ENCODE assay signal across 29 cellular contexts in the genomic region with DNA sequence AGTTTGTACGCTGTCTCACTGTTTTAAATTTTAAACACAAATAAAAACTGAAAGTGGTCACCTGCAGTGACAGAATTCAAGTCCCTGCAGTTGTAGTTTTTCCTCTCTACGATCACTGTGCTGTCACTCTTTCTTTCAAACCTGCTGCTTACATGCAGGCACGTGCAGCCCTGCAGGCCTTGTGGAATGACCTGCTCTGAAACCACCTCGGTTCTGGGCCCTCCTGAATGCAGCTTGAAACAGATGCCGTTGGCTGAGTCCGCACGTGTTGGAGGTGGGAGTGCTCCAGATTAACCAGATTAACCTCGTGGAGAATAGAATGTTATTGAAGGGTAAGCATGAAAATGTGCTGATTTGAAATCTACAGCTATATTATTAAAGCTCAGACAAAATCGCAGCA.
"Had no signal": no experiment of that assay in that cellular context is flagged by ENCODE, and none has a peak within 500 bp of the region (broad histone marks: within the 10 kb centered on the region; RNA-seq: fewer than 3 reads in every experiment).

No MANE protein-coding gene starts in this region.

- H3K27ac Mint-ChIP-seq: activated CD4-positive, alpha-beta memory T cell treated with anti-CD3 and anti-CD28 coated beads, Interleukin-2, amount 10 ng/mL, durations not matched to agents 7 days and 5 days; activated CD4-positive, alpha-beta T cell treated with anti-CD3 and anti-CD28 coated beads, Interleukin-2, amount 10 ng/mL, durations not matched to agents 7 days and 5 days; activated T-cell treated with anti-CD3 and anti-CD28 coated beads, Interleukin-2, amount 50 U/mL, for 24 hours; activated T-cell treated with anti-CD3 and anti-CD28 coated beads, Interleukin-2, amount 50 U/mL, for 72 hours; effector memory CD8-positive, alpha-beta T cell; T-helper 17 cell; T-helper 2 cell treated with Interferon-gamma antibody and Interleukin-4, amounts not matched to agents 5 μg/mL and 100 μg/mL, for 36 hours had no signal

- H3K4me3 Mint-ChIP-seq: activated CD4-positive, alpha-beta memory T cell treated with anti-CD3 and anti-CD28 coated beads, Interleukin-2, amount 10 ng/mL, durations not matched to agents 7 days and 5 days; activated CD4-positive, alpha-beta T cell treated with anti-CD3 and anti-CD28 coated beads, Interleukin-2, amount 10 ng/mL, durations not matched to agents 7 days and 5 days; activated naive CD4-positive, alpha-beta T cell treated with anti-CD3 and anti-CD28 coated beads, Interleukin-2, amount 50 U/mL, for 24 hours; activated T-cell treated with anti-CD3 and anti-CD28 coated beads, Interleukin-2, amount 50 U/mL, for 24 hours; effector memory CD8-positive, alpha-beta T cell; T-helper 17 cell; T-helper 2 cell treated with Interferon-gamma antibody and Interleukin-4, amounts not matched to agents 5 μg/mL and 100 μg/mL, for 36 hours had no signal

- H3K36me3 ChIP-seq: esophagus muscularis mucosa, gastrocnemius medialis, heart right ventricle had no signal

- H3K9me3 Mint-ChIP-seq: activated CD4-positive, alpha-beta memory T cell treated with anti-CD3 and anti-CD28 coated beads, Interleukin-2, amount 10 ng/mL, durations not matched to agents 7 days and 5 days; activated CD4-positive, alpha-beta T cell treated with anti-CD3 and anti-CD28 coated beads, Interleukin-2, amount 10 ng/mL, durations not matched to agents 7 days and 5 days; activated naive CD4-positive, alpha-beta T cell treated with anti-CD3 and anti-CD28 coated beads, Interleukin-2, amount 50 U/mL, for 24 hours; activated T-cell treated with anti-CD3 and anti-CD28 coated beads, Interleukin-2, amount 50 U/mL, for 24 hours; activated T-cell treated with anti-CD3 and anti-CD28 coated beads, Interleukin-2, amount 50 U/mL, for 72 hours; effector memory CD8-positive, alpha-beta T cell; T-helper 2 cell treated with Interferon-gamma antibody and Interleukin-4, amounts not matched to agents 5 μg/mL and 100 μg/mL, for 36 hours had no signal

- DNase-seq: activated CD4-positive, alpha-beta memory T cell treated with anti-CD3 and anti-CD28 coated beads, Interleukin-2, amount 10 ng/mL, durations not matched to agents 7 days and 5 days; activated CD4-positive, alpha-beta T cell treated with anti-CD3 and anti-CD28 coated beads for 1 hour; activated CD4-positive, alpha-beta T cell treated with anti-CD3 and anti-CD28 coated beads for 4 hours; activated CD4-positive, alpha-beta T cell treated with anti-CD3 and anti-CD28 coated beads, Interleukin-2, amount 10 ng/mL, durations not matched to agents 7 days and 5 days; activated CD4-positive, alpha-beta T cell treated with anti-CD3 and anti-CD28 coated beads, Interleukin-2, amount 50 U/mL, for 4 hours; activated CD8-positive, alpha-beta memory T cell treated with anti-CD3 and anti-CD28 coated beads, Interleukin-2, amount 50 U/mL, for 48 hours; activated gamma-delta T cell; activated naive CD4-positive, alpha-beta T cell; activated T-cell treated with anti-CD3 and anti-CD28 coated beads for 4 hours; activated T-cell treated with anti-CD3 and anti-CD28 coated beads, Interleukin-2, amount 50 U/mL, for 24 hours; activated T-cell treated with anti-CD3 and anti-CD28 coated beads, Interleukin-2, amount 50 U/mL, for 72 hours; amniotic stem cell; anterior cingulate cortex; caudate nucleus; cortex of kidney; dermis blood vessel endothelial cell; effector CD4-positive, alpha-beta T cell; effector memory CD8-positive, alpha-beta T cell; erythroblast; foreskin keratinocyte; gastrocnemius medialis; heart right ventricle; T-helper 1 cell; T-helper 17 cell; T1000 had no signal

- ATAC-seq: activated T-cell treated with anti-CD3 and anti-CD28 coated beads, Interleukin-2, amount 50 U/mL, for 72 hours; effector memory CD8-positive, alpha-beta T cell; foreskin keratinocyte; gastrocnemius medialis; heart right ventricle; T-helper 17 cell had no signal

- H3K27ac ChIP-seq: esophagus muscularis mucosa, foreskin keratinocyte, gastrocnemius medialis, heart right ventricle, hepatocyte had no signal

- H3K36me3 Mint-ChIP-seq: activated naive CD4-positive, alpha-beta T cell treated with anti-CD3 and anti-CD28 coated beads, Interleukin-2, amount 50 U/mL, for 24 hours had no signal

- H3K27me3 ChIP-seq: gastrocnemius medialis, hepatocyte had no signal

- H3K9me3 ChIP-seq: esophagus muscularis mucosa, gastrocnemius medialis, heart right ventricle had no signal

- H3K4me3 ChIP-seq: esophagus muscularis mucosa, gastrocnemius medialis, heart right ventricle, hepatocyte had no signal
